In genomic region chr2:222819722-222820333, GRCh38 we compare ENCODE assay signal across 1 cellular context.
TF ChIP-seq lines count a peak whose summit lies in the region.

No MANE protein-coding gene starts in this region.

TF ChIP-seq in SK-N-SH treated with all-trans-retinoic acid at 6 μM for 48 hours, 23 proteins besides CTCF, POLR2A, EP300 and RAD21 (continued from another document):
- TF ChIP-seq CSRNP3 (CRISPR knock-in tag; IDR thresholded peaks at IDR 0.05) = no peak
- no peak for TF ChIP-seq GLIS3 (CRISPR knock-in tag; IDR thresholded peaks at IDR 0.05)
- no peak for TF ChIP-seq TSHZ2 (CRISPR knock-in tag; IDR thresholded peaks at IDR 0.05)
- no peak for TF ChIP-seq OSR1 (CRISPR knock-in tag; IDR thresholded peaks at IDR 0.05)
- no peak for TF ChIP-seq ZC3H10 (CRISPR knock-in tag; IDR thresholded peaks at IDR 0.05)
- TF ChIP-seq PPARA (CRISPR knock-in tag; IDR thresholded peaks at IDR 0.05; ENCODE audit: borderline replicate concordance) = no peak
- TF ChIP-seq ZFP3 (CRISPR knock-in tag; IDR thresholded peaks at IDR 0.05) = no peak
- TF ChIP-seq TOX (CRISPR knock-in tag; IDR thresholded peaks at IDR 0.05; ENCODE audit: borderline replicate concordance) = no peak
